Comparison of ENCODE assay signal across 1 cellular context in genomic region chr12:117053597-117054201, GRCh38.
TF ChIP-seq lines count a peak whose summit lies in the region.

No MANE protein-coding gene starts in this region.

TF ChIP-seq in H1, 55 proteins besides CTCF, POLR2A, EP300 and RAD21:
- TF ChIP-seq YY1 (IDR thresholded peaks at IDR 0.05; ENCODE audit: low read depth, low read length) = no peak
- no peak for TF ChIP-seq NANOG (IDR thresholded peaks at IDR 0.05; ENCODE audit: insufficient read depth, low read depth, low read length, poor library complexity, severe bottlenecking)
- TF ChIP-seq KDM5A (IDR thresholded peaks at IDR 0.05; ENCODE audit: low read length) = no peak
- TF ChIP-seq TAF1 (IDR thresholded peaks at IDR 0.05; ENCODE audit: low read depth, low read length) = no peak
- no peak for TF ChIP-seq CHD7 (IDR thresholded peaks at IDR 0.05; ENCODE audit: insufficient replicate concordance, low read length)
- no peak for TF ChIP-seq SP2 (IDR thresholded peaks at IDR 0.05; ENCODE audit: low read length)
- no peak for TF ChIP-seq CEBPB (IDR thresholded peaks at IDR 0.05; ENCODE audit: low read depth, low read length)
- no peak for TF ChIP-seq E2F6 (IDR thresholded peaks at IDR 0.05)
- no peak for TF ChIP-seq ASH2L (IDR thresholded peaks at IDR 0.05; ENCODE audit: low read length)
- TF ChIP-seq BCL11A (IDR thresholded peaks at IDR 0.05; ENCODE audit: low read depth in 2 of 2, low read length in 2 of 2) = no peak
- TF ChIP-seq CBX5 (IDR thresholded peaks at IDR 0.05; ENCODE audit: low read depth, low read length) = no peak
TF ChIP-seq in H1: peak in this region for 0.
